In genomic region chr5:39422036-39422606, GRCh38 we compare ENCODE assay signal across 1 cellular context.
TF ChIP-seq lines count a peak whose summit lies in the region.

No MANE protein-coding gene starts in this region.

TF ChIP-seq in HCT116, 20 proteins besides CTCF, POLR2A, EP300 and RAD21 (continued from another document):
- TF ChIP-seq MAX (IDR thresholded peaks at IDR 0.05) (no peak), JUND (IDR thresholded peaks at IDR 0.05) (no peak)
